ENCODE assay signal across 25 cellular contexts in the genomic region with DNA sequence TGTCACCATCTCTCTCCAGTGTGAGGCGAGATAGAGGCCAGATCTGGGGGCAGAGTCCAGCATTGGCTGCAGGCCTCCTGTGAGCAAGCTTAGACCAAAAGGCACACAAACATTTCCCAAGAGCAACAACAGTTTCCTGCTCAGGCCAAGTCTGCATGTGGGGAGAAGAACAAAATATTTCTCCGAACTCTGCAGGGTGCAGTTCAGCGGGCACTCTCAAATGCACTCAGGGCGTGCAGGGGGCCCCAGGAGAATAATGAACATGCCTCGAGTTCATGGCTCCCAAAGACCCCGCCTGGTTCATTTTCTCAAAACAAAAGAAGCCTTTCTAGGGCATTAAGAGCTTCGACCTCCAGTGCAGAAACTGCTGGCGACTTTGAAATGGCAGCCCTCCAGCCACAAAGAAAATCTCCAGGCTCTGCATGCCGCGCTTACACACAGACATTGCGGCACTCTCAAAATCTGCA. TPM values are rescaled to one million over a fixed set of nuclear protein-coding genes. Genes with fewer than 3 reads are reported as not detected.
DNase-seq lines count a peak whose midpoint lies in the region; ATAC-seq, FAIRE-seq and TF ChIP-seq lines count a peak whose summit lies in the region.
"Had no signal": no experiment of that assay in that cellular context is flagged by ENCODE, and none has a peak within 500 bp of the region (broad histone marks: within the 10 kb centered on the region; RNA-seq: fewer than 3 reads in every experiment).

No MANE protein-coding gene starts in this region.

- no peak overlapping the region for H3T11ph ChIP-seq in H9 (ENCODE audit: low read length)

- H3K14ac ChIP-seq in H9 (ENCODE audit: insufficient read depth, low read length): no peak overlapping the region

- H2BK12ac ChIP-seq in H9 (ENCODE audit: insufficient read length, low read depth, low read length): no peak overlapping the region

- no peak overlapping the region for H3K4me2 ChIP-seq in H9 (ENCODE audit: insufficient read depth, insufficient read length, low read length)

- H3K4me1 ChIP-seq in H9 (ENCODE audit: insufficient read depth, low read length) (no peaks in the 10 kb centered on the region), small intestine (ENCODE audit: control insufficient read depth in 2 of 2, insufficient read depth in 1 of 2, low read depth in 1 of 2, low read length in 1 of 2) (no peaks in the 10 kb centered on the region)
- H3K4me1 ChIP-seq: upper lobe of right lung had no signal

- no peak overlapping the region for H2BK120ac ChIP-seq in H9 (ENCODE audit: low read depth, low read length, poor library complexity, severe bottlenecking)

- peaks cover 9 to 10% of the 10 kb centered on the region in 2 experiments for H3K4me1 Mint-ChIP-seq in H9

- H3K9me3 Mint-ChIP-seq in H9: peaks cover 12 to 13% of the 10 kb centered on the region in 2 experiments

- H3K9ac ChIP-seq in H9 (ENCODE audit: extremely low read depth, insufficient read length, low read length): no peak overlapping the region

- no peak overlapping the region for H3K4me3 Mint-ChIP-seq in H9

- FAIRE-seq in bronchial epithelial cell (lab: Jason Lieb, UNC) (no peak), small intestine (lab: Jason Lieb, UNC) (no peak)
- FAIRE-seq: frontal cortex, islet of Langerhans had no signal

- H3K23ac ChIP-seq in H9 (ENCODE audit: insufficient read length, low read depth, low read length): no peak overlapping the region

- H4K20me1 ChIP-seq in H9 (ENCODE audit: control insufficient read depth, insufficient read depth, insufficient read length): no peaks in the 10 kb centered on the region

- H3K23me2 ChIP-seq in H9 (ENCODE audit: insufficient read length, low read depth, low read length, poor library complexity, severe bottlenecking): no peaks in the 10 kb centered on the region

- no peak overlapping the region for H3K27ac Mint-ChIP-seq in H9

- no peak overlapping the region for H4K91ac ChIP-seq in H9 (ENCODE audit: insufficient read length, low read depth, low read length)

- no peak overlapping the region for H3K4me3 ChIP-seq in bronchial epithelial cell (ENCODE audit: low read depth, low read length)
- no peak overlapping the region for H3K4me3 ChIP-seq in small intestine (ENCODE audit: low read depth in 1 of 2, low read length in 2 of 2)
- H3K4me3 ChIP-seq: stomach, upper lobe of right lung had no signal

- H2BK20ac ChIP-seq in H9 (ENCODE audit: low read depth, low read length, poor library complexity, severe bottlenecking): no peak overlapping the region

- H3K9me3 ChIP-seq in H9 (ENCODE audit: control insufficient read depth, low read depth, low read length) (no peaks in the 10 kb centered on the region), small intestine (ENCODE audit: control insufficient read depth, low read depth) (no peaks in the 10 kb centered on the region)
- H3K9me3 ChIP-seq: stomach, upper lobe of right lung had no signal

- no peak overlapping the region for H3K27ac ChIP-seq in H9 (ENCODE audit: insufficient read length, low read depth, low read length)
- H3K27ac ChIP-seq in small intestine (ENCODE audit: low read depth in 1 of 2, low read length in 1 of 2): no peak overlapping the region
- H3K27ac ChIP-seq: stomach, upper lobe of right lung had no signal

- H2BK15ac ChIP-seq in H9 (ENCODE audit: low read depth, low read length): no peak overlapping the region

- no peak overlapping the region for H3K4ac ChIP-seq in H9 (ENCODE audit: low read depth, low read length)

- ATAC-seq in left lobe of liver (peak; percentile 93), GM18873 (IDR thresholded peaks at IDR 0.05; ENCODE audit: low FRiP score, unreplicated experiment) (no peak), GM21529 (IDR thresholded peaks at IDR 0.05; ENCODE audit: unreplicated experiment) (no peak)
- ATAC-seq: upper lobe of right lung had no signal

- no CpG with 5 or more reads among the region's 11 CpGs for WGBS in H9 (ENCODE audit: extremely low coverage, insufficient read length, low lambda C conversion rate)
- WGBS in small intestine, 3 donors: 72 to 79% (median 77%) methylated on average over 11 of the region's 11 CpGs

- H3K18ac ChIP-seq in H9 (ENCODE audit: insufficient read length, low read depth, low read length): no peak overlapping the region

- no peaks in the 10 kb centered on the region for H3K36me3 ChIP-seq in bronchial epithelial cell (ENCODE audit: control insufficient read depth, insufficient read depth, low read length)
- no peaks in the 10 kb centered on the region for H3K36me3 ChIP-seq in small intestine (ENCODE audit: control insufficient read depth in 2 of 2, insufficient read depth in 2 of 2, low read length in 2 of 2)
- H3K36me3 ChIP-seq: stomach, upper lobe of right lung had no signal

- H3K79me1 ChIP-seq in H9 (ENCODE audit: insufficient read depth, low read depth, low read length, poor library complexity, severe bottlenecking): no peaks in the 10 kb centered on the region

- H3K56ac ChIP-seq in H9 (ENCODE audit: insufficient read length, low read depth, low read length): no peak overlapping the region

- peaks cover 3% of the 10 kb centered on the region; the same call in 1 of the 2 replicates for H3K27me3 Mint-ChIP-seq in H9 (ENCODE audit: low read depth)

- no peak overlapping the region for H2AFZ ChIP-seq in H9 (ENCODE audit: low read length)

- no peak overlapping the region for H4K5ac ChIP-seq in H9 (ENCODE audit: insufficient read length, low read depth, low read length)

- H4K8ac ChIP-seq in H9 (replicated peaks; ENCODE audit: insufficient read length, low read depth, low read length): no peak overlapping the region

- H3K27me3 ChIP-seq in H9 (ENCODE audit: insufficient read depth, low read length) (no peaks in the 10 kb centered on the region), bronchial epithelial cell (ENCODE audit: control insufficient read depth, insufficient read depth, low read length) (no peaks in the 10 kb centered on the region), small intestine (ENCODE audit: control insufficient read depth in 2 of 2, insufficient read depth in 2 of 2, low read length in 2 of 2) (no peaks in the 10 kb centered on the region)
- H3K27me3 ChIP-seq: stomach, upper lobe of right lung had no signal

- peaks cover 4 to 9% (median 6%) of the 10 kb centered on the region in 3 experiments for H3K36me3 Mint-ChIP-seq in H9 (ENCODE audit: insufficient read depth in 1 of 3, low read depth in 3 of 3)

- no peak overlapping the region for H2AK5ac ChIP-seq in H9 (ENCODE audit: insufficient read length, low read length)

- DNase-seq in H9 (peak; percentile 4), bronchial epithelial cell (ENCODE audit: low read depth) (peak; percentile 24), left lobe of liver (ENCODE audit: low spot score) (peak; percentile 87), small intestine (peak; percentile 9), NCI-H226 (no peak)
- DNase-seq: activated CD4-positive, alpha-beta T cell treated with anti-CD3 and anti-CD28 coated beads, Interleukin-2, amount 50 U/mL, for 48 hours; activated CD4-positive, CD25-positive, alpha-beta regulatory T cell; activated T-cell treated with anti-CD3 and anti-CD28 coated beads for 4 hours; effector CD8-positive, alpha-beta T cell; hypothalamus; MV-4-11; NCI-H187; NCI-H2227 treated with DMSO at 0.1 percent for 48 hours; stomach; T1000; upper lobe of right lung had no signal

- no peak overlapping the region for H2BK5ac ChIP-seq in H9 (ENCODE audit: insufficient read length, low read length)

- TF ChIP-seq CTCF in H9 (conservative IDR thresholded peaks at IDR 0.05) (no peak), bronchial epithelial cell (IDR thresholded peaks at IDR 0.05; ENCODE audit: insufficient read depth, low read length, severe bottlenecking) (no peak)

- H3K79me2 ChIP-seq in H9 (ENCODE audit: insufficient read depth, low read length): no peaks in the 10 kb centered on the region

RNA-seq across cellular contexts. Expression of gene HELT, which starts 57.8 kb away (rescaled TPM):
- total RNA-seq in H9 (2021) (not detected in 2 replicates), bronchial epithelial cell (not detected in 2 replicates), left lobe of liver (not detected)
- polyA plus RNA-seq in small intestine: not detected
- total RNA-seq: cerebellum, frontal cortex, HT-29, lung microvascular endothelial cell, OCI-LY7, stomach had no signal
- polyA plus RNA-seq: esophagus, stomach had no signal
